Comparison of ENCODE assay signal across 8 cellular contexts in genomic region chr10:15084502-15084922, GRCh38. TPM values are rescaled to one million over a fixed set of nuclear protein-coding genes. Genes with fewer than 3 reads are reported as not detected.
DNase-seq lines count a peak whose midpoint lies in the region; ATAC-seq lines count a peak whose summit lies in the region.

No MANE protein-coding gene starts in this region.

- peak; percentile 51 for DNase-seq in DMS 273 treated with DMSO at 0.1 percent for 48 hours (lab: John Stamatoyannopoulos, UW)
- DNase-seq in NCI-H2107 (lab: John Stamatoyannopoulos, UW), result peak; percentile 31
- DNase-seq in central memory CD4-positive, alpha-beta T cell, result peak; percentile 61
- DNase-seq in kidney tubule cell (ENCODE audit: low spot score), result peak; percentile 98
- no peak for DNase-seq in SKM-1 (lab: John Stamatoyannopoulos, UW; ENCODE audit: unreplicated experiment)
- DNase-seq in cerebellar nuclear complex (lab: John Stamatoyannopoulos, UW), result no peak

- ATAC-seq in HG02759 (IDR thresholded peaks at IDR 0.05; ENCODE audit: unreplicated experiment), result no peak

- peak overlapping the region; percentile 39 for H3K27ac ChIP-seq in temporal lobe (ENCODE audit: low read depth, low read length)

RNA-seq across cellular contexts. Expression of gene ACBD7, which starts 4.1 kb away (rescaled TPM):
- total RNA-seq in temporal lobe, result 11.8 TPM

RNA-seq across cellular contexts. Expression of gene RPP38, which starts 12.6 kb away (rescaled TPM):
- 5.4 TPM for total RNA-seq in temporal lobe

RNA-seq across cellular contexts. Expression of gene OLAH, which starts 40.8 kb away (rescaled TPM):
- total RNA-seq in temporal lobe, result 0.25 TPM

Comparison
In these comparisons a context has a peak if more than half of its experiments do, and no peak if none do; other contexts are left out.
1. DNase-seq: peak in DMS 273 treated with DMSO at 0.1 percent for 48 hours (single experiment), NCI-H2107 (single experiment), central memory CD4-positive, alpha-beta T cell (single experiment) and kidney tubule cell (single experiment); none in SKM-1 (single experiment) and cerebellar nuclear complex (0 of 2).